ENCODE assay signal across 1 cellular context in the genomic region with DNA sequence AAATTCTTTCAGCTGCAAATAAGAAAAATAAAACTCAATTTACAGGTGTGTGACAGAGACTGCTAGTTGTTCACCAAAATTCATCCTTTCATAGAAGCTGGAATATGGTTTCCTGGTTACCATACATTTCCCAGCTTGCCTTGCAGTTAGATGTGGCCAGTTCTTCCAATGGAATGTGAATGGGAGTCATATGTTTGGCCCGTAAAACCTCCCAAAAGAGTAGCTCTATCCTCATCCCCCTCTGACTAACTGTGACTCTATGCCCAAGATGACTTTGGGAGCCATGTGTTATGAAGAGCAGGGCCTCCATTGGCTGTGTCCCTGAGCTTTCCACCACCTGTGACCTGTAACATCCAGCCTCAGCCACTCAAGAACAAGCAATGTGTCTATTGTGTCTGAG.
TF ChIP-seq lines count a peak whose summit lies in the region.

No MANE protein-coding gene starts in this region.

TF ChIP-seq in HCT116, 20 proteins besides CTCF, POLR2A, EP300 and RAD21 (continued from another document):
- TF ChIP-seq, protein P1, sequence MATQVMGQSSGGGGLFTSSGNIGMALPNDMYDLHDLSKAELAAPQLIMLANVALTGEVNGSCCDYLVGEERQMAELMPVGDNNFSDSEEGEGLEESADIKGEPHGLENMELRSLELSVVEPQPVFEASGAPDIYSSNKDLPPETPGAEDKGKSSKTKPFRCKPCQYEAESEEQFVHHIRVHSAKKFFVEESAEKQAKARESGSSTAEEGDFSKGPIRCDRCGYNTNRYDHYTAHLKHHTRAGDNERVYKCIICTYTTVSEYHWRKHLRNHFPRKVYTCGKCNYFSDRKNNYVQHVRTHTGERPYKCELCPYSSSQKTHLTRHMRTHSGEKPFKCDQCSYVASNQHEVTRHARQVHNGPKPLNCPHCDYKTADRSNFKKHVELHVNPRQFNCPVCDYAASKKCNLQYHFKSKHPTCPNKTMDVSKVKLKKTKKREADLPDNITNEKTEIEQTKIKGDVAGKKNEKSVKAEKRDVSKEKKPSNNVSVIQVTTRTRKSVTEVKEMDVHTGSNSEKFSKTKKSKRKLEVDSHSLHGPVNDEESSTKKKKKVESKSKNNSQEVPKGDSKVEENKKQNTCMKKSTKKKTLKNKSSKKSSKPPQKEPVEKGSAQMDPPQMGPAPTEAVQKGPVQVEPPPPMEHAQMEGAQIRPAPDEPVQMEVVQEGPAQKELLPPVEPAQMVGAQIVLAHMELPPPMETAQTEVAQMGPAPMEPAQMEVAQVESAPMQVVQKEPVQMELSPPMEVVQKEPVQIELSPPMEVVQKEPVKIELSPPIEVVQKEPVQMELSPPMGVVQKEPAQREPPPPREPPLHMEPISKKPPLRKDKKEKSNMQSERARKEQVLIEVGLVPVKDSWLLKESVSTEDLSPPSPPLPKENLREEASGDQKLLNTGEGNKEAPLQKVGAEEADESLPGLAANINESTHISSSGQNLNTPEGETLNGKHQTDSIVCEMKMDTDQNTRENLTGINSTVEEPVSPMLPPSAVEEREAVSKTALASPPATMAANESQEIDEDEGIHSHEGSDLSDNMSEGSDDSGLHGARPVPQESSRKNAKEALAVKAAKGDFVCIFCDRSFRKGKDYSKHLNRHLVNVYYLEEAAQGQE (IDR thresholded peaks at IDR 0.05; ENCODE audit: low read depth) = no peak
- TF ChIP-seq SRF (IDR thresholded peaks at IDR 0.05; ENCODE audit: low read depth) = no peak
